Comparison of ENCODE assay signal across 18 cellular contexts in the genomic region with DNA sequence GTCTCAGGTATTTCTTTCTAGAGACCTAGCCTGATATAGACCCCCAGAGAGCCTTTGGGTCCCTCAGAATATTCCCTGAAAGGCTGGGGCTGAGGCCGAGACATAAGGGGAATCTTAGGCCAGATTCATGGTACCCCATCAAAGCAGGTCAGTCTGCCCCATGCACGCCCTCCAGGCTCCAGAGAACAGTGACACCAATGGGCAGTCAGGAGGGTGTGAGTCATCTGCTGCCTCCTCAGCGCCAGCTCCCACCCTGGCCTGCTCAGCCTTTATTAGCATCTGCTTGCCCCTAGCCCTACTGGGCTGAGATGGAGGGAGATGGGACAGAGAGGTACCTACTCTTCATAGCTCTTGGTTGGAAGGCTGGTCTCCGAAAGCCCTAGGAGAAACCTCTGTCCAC. TPM values are rescaled to one million over a fixed set of nuclear protein-coding genes. Genes with fewer than 3 reads are reported as not detected.
DNase-seq lines count a peak whose midpoint lies in the region.
"Had no signal": no experiment of that assay in that cellular context is flagged by ENCODE, and none has a peak within 500 bp of the region (broad histone marks: within the 10 kb centered on the region; RNA-seq: fewer than 3 reads in every experiment).

No MANE protein-coding gene starts in this region.

- no peak overlapping the region for H3K4me3 ChIP-seq in H7 (ENCODE audit: insufficient read depth, low read depth, low read length)
- H3K4me3 ChIP-seq: HAP-1, PC-9 had no signal

- H3K27me3 ChIP-seq in H7 (ENCODE audit: control insufficient read depth, insufficient read depth, low read length) = no peaks in the 10 kb centered on the region

- DNase-seq in AG08395 (ENCODE audit: low spot score) (peak; percentile 20), ELR (ENCODE audit: low read depth) (peak; percentile 49), RPMI7951 (ENCODE audit: low read depth) (peak; percentile 24), foreskin melanocyte (peak; percentile 38), H7 (no peak), NK-92 (lab: John Stamatoyannopoulos, UW; ENCODE audit: unreplicated experiment) (no peak)
- no peak for DNase-seq in activated CD8-positive, alpha-beta memory T cell treated with anti-CD3 and anti-CD28 coated beads, Interleukin-2, amount 50 U/mL, for 4 hours
- no peak for DNase-seq in activated CD4-positive, alpha-beta T cell treated with anti-CD3 and anti-CD28 coated beads for 1 hour
- DNase-seq: Calu3; CD4-positive, CD25-positive, alpha-beta regulatory T cell; DMS79; NCI-H1105; NCI-H1694 treated with DMSO at 0.1 percent for 48 hours; NCI-H345; NCI-H526 treated with DMSO at 0.1 percent for 48 hours; PC-9 had no signal

- no peaks in the 10 kb centered on the region for H3K36me3 ChIP-seq in H7 (replicated peaks; ENCODE audit: control insufficient read depth, insufficient read depth, low read length)
- H3K36me3 ChIP-seq: HAP-1 had no signal

RNA-seq across cellular contexts. Expression of gene CAMKV, which starts 14.3 kb away (rescaled TPM):
- total RNA-seq in RPMI7951 (2014; rRNA removed; shearing (Covaris generic)) = not detected in 2 replicates
- total RNA-seq in H7 (2014; rRNA removed; shearing (Covaris generic)) = 38.6 and 46.8 TPM in 2 replicates
- total RNA-seq: CD4-positive, CD25-positive, alpha-beta regulatory T cell; PC-9 had no signal

RNA-seq across cellular contexts. Expression of gene MST1R, which starts 19.7 kb away (rescaled TPM):
- total RNA-seq in RPMI7951 (2014; rRNA removed; shearing (Covaris generic)) = 0.29 and 0.36 TPM in 2 replicates
- 0.76 and 2.0 TPM in 2 replicates for total RNA-seq in H7 (2014; rRNA removed; shearing (Covaris generic))
- total RNA-seq: A673 had no signal

RNA-seq across cellular contexts. Expression of gene TRAIP, which starts 27.6 kb away (rescaled TPM):
- total RNA-seq in RPMI7951 (2014; rRNA removed; shearing (Covaris generic)) = 13.5 and 15.0 TPM in 2 replicates
- total RNA-seq in H7 (2014; rRNA removed; shearing (Covaris generic)) = 16.1 and 24.9 TPM in 2 replicates

RNA-seq across cellular contexts. Expression of gene MON1A, which starts 45.6 kb away (rescaled TPM):
- total RNA-seq in RPMI7951 (2014; rRNA removed; shearing (Covaris generic)) = 12.6 and 16.3 TPM in 2 replicates
- total RNA-seq in H7 (2014; rRNA removed; shearing (Covaris generic)) = 10.2 and 15.9 TPM in 2 replicates

RNA-seq across cellular contexts. Expression of gene RBM6, which starts 56.0 kb away (rescaled TPM):
- total RNA-seq in RPMI7951 (2014; rRNA removed; shearing (Covaris generic)) = 38.0 and 38.9 TPM in 2 replicates
- 41.6 and 72.7 TPM in 2 replicates for total RNA-seq in H7 (2014; rRNA removed; shearing (Covaris generic))

Comparison
In these comparisons a context has a peak if more than half of its experiments do, and no peak if none do; other contexts are left out.
1. DNase-seq: peak in AG08395 (single experiment), ELR (single experiment), RPMI7951 (single experiment) and foreskin melanocyte (single experiment); none in activated CD8-positive, alpha-beta memory T cell treated with anti-CD3 and anti-CD28 coated beads, Interleukin-2, amount 50 U/mL, for 4 hours (single experiment), activated CD4-positive, alpha-beta T cell treated with anti-CD3 and anti-CD28 coated beads for 1 hour (single experiment), H7 (single experiment) and NK-92 (single experiment).
2. RNA of gene CAMKV, which starts 14.3 kb away (total RNA-seq): 38.6 to 46.8 TPM in H7; not detected in RPMI7951; every median in the first group is over 10 times any median in the second.